In the genomic region with DNA sequence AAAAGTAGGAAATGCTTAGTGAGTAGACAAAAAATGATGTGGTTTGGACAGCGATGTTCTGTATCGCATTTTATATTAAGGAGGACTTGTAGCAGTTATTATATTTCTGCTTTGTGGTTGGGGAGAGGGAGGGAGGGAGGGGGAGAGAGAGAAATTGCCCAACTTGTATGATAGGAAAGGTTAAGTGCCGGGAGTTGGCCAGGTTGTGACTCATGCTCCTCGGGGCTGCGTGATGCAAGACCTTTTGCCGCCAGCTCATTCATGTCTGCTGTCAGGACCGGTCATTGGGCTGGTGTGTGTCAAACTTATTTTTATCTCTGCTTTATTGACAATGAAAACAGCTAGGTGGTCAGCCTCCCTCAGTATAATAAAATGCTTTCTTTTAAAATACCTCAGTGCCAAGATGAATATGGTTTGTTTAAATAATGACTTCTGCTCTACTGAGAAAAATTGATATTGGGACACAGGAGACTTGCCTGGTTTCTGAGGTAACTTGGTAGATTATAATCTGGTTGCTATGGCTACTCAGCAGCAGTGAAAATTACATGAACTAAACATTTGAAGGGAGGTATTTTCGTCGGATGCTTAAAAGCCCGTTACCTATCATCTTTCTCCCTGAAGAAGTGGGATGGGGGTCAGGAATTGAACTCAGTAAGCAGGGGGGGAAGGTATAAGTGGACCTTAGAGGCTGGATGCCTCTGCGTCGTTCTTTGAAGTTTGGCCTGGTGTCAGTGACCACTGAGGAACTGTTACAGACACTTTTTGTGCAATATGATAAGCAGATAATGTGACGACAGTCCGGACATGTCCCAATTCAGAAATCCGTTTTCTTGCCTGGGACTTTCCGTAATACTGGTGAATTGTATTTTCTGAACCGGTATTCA, we compare ENCODE assay signal across 8 cellular contexts.
DNase-seq lines count a peak whose midpoint lies in the region; ATAC-seq and TF ChIP-seq lines count a peak whose summit lies in the region.

No MANE protein-coding gene starts in this region.

- peak overlapping the region; percentile 4 for H3K27ac Mint-ChIP-seq in neural crest cell (ENCODE audit: unreplicated experiment)

- H3K9me3 Mint-ChIP-seq in neural crest cell, result no peaks in the 10 kb centered on the region

- H3K36me3 Mint-ChIP-seq in neural crest cell (ENCODE audit: low read depth), result peaks cover 7% of the 10 kb centered on the region

- no peak for TF ChIP-seq CTCF in neural crest cell (conservative IDR thresholded peaks at IDR 0.05)

- peaks cover 62% of the 10 kb centered on the region for H3K4me1 Mint-ChIP-seq in neural crest cell

- ATAC-seq in esophagus mucosa, result peak; percentile 98
- no peak for ATAC-seq in GM19351 (IDR thresholded peaks at IDR 0.05; ENCODE audit: unreplicated experiment)

- DNase-seq in DMS53 (lab: John Stamatoyannopoulos, UW) (peak; percentile 88), NCI-H226 (peak; percentile 98), neural crest cell (ENCODE audit: low read depth, low spot score) (no peak), ureter (ENCODE audit: low spot score) (peak; percentile 92), NCI-H1092 (lab: John Stamatoyannopoulos, UW) (no peak)
- peak; percentile 59 for DNase-seq in activated CD8-positive, alpha-beta memory T cell treated with anti-CD3 and anti-CD28 coated beads, Interleukin-2, amount 50 U/mL, for 4 hours

- H3K4me3 Mint-ChIP-seq in neural crest cell, result no peak overlapping the region

- no peaks in the 10 kb centered on the region for H3K27me3 Mint-ChIP-seq in neural crest cell (ENCODE audit: low read depth)

Comparison
In these comparisons a context has a peak if more than half of its experiments do, and no peak if none do; other contexts are left out.
1. DNase-seq: peak in DMS53 (single experiment), NCI-H226 (single experiment), activated CD8-positive, alpha-beta memory T cell treated with anti-CD3 and anti-CD28 coated beads, Interleukin-2, amount 50 U/mL, for 4 hours (single experiment) and ureter (single experiment); none in neural crest cell (single experiment) and NCI-H1092 (single experiment).